In genomic region chr14:68561531-68562007, GRCh38 we compare ENCODE assay signal across 1 cellular context.
TF ChIP-seq lines count a peak whose summit lies in the region.

No MANE protein-coding gene starts in this region.

TF ChIP-seq in HepG2, 621 proteins besides CTCF, POLR2A, EP300 and RAD21 (continued from another document):
- TF ChIP-seq ZNF710 (CRISPR knock-in tag; IDR thresholded peaks at IDR 0.05; ENCODE audit: borderline replicate concordance) (no peak), MED1 (CRISPR knock-in tag; IDR thresholded peaks at IDR 0.05) (0 out of 2 replicates have a peak, but pooled peaks have one; percentile 64), ZNF513 (CRISPR knock-in tag; conservative IDR thresholded peaks at IDR 0.05) (no peak), ZBTB38 (CRISPR knock-in tag; IDR thresholded peaks at IDR 0.05) (peak; percentile 52; the same call in 1 of the 2 replicates), MXD3 (CRISPR knock-in tag; IDR thresholded peaks at IDR 0.05) (no peak), LBX2 (CRISPR knock-in tag; IDR thresholded peaks at IDR 0.05; ENCODE audit: borderline replicate concordance) (0 out of 2 replicates have a peak, but pooled peaks have one; percentile 26), THRA (CRISPR knock-in tag; IDR thresholded peaks at IDR 0.05; ENCODE audit: borderline replicate concordance) (peak; percentile 67; the same call in 1 of the 2 replicates), ZNF580 (CRISPR knock-in tag; IDR thresholded peaks at IDR 0.05; ENCODE audit: borderline replicate concordance, low read depth) (0 out of 2 replicates have a peak, but pooled peaks have one; percentile 48), ZNF589 (CRISPR knock-in tag; conservative IDR thresholded peaks at IDR 0.05) (no peak), ZNF772 (CRISPR knock-in tag; IDR thresholded peaks at IDR 0.05) (peak; percentile 75; the same call in 1 of the 2 replicates), ZFYVE20 (CRISPR knock-in tag; IDR thresholded peaks at IDR 0.05; ENCODE audit: borderline replicate concordance, low read depth) (no peak), CSRNP2 (CRISPR knock-in tag; conservative IDR thresholded peaks at IDR 0.05; ENCODE audit: low read depth) (no peak), NFKB2 (CRISPR knock-in tag; IDR thresholded peaks at IDR 0.05; ENCODE audit: borderline replicate concordance) (no peak), PPARG (CRISPR knock-in tag; conservative IDR thresholded peaks at IDR 0.05) (no peak)
